17 cellular contexts compared by ENCODE assay signal in the genomic region with DNA sequence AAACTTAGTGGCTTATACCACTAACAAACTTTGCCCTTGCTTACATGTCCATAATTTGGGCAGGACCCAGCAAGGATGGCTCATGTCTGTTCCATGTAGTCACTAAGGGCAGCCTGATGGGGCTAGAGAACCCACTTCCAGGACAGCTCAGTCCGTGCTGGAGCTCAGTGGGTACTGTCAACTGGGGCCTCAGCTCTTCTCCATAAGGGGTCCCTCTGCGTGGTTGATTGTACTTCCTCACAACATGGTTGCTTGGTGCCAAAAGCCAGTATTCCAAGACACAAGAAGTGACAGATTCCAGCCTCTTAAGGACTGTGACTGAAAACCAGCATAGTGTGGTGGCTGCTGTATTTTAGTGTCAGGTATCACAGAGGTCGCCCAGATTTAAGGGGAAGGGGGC.
DNase-seq lines count a peak whose midpoint lies in the region; ATAC-seq and TF ChIP-seq lines count a peak whose summit lies in the region.
"Had no signal": no experiment of that assay in that cellular context is flagged by ENCODE, and none has a peak within 500 bp of the region (broad histone marks: within the 10 kb centered on the region; RNA-seq: fewer than 3 reads in every experiment).

No MANE protein-coding gene starts in this region.

- peak; percentile 4 for DNase-seq in activated effector memory CD4-positive, alpha-beta T cell treated with anti-CD3 and anti-CD28 coated beads, Interleukin-2, amount 50 U/mL, for 16 hours
- no peak for DNase-seq in activated effector memory CD4-positive, alpha-beta T cell treated with Interleukin-2 at 50 U/mL for 16 hours
- DNase-seq in esophagus muscularis mucosa (ENCODE audit: extremely low spot score) = peak; percentile 64
- peak; percentile 59 for DNase-seq in osteocyte (ENCODE audit: extremely low spot score, unreplicated experiment)
- no peak for DNase-seq in naive thymus-derived CD4-positive, alpha-beta T cell
- DNase-seq: AML-193; Caco-2; Calu3; CD4-positive, alpha-beta T cell; CD8-positive, alpha-beta T cell; DMS79 treated with DMSO at 0.1 percent for 48 hours; GF-D8 had no signal

- intact Hi-C loops in esophagus muscularis mucosa (cut with DNase I) = no loop called here
- intact Hi-C loops in naive thymus-derived CD4-positive, alpha-beta T cell (cut with micrococcal nuclease) = no loop called here

- no peak overlapping the region for H3K27ac Mint-ChIP-seq in osteocyte (ENCODE audit: unreplicated experiment)
- no peak overlapping the region for H3K27ac Mint-ChIP-seq in naive thymus-derived CD4-positive, alpha-beta T cell
- H3K27ac Mint-ChIP-seq: B cell; CD4-positive, alpha-beta T cell; CD8-positive, alpha-beta T cell had no signal

- H3K27ac ChIP-seq in esophagus muscularis mucosa (replicated peaks in 1 of 4) = no peak overlapping the region
- H3K27ac ChIP-seq in naive thymus-derived CD4-positive, alpha-beta T cell (ENCODE audit: low read depth, low read length) = no peak overlapping the region
- H3K27ac ChIP-seq: 22Rv1; A549; BLaER1 treated with 17β-estradiol and CSF1 and Interleukin-3, amounts not matched to agents 10 nM and 100 nM; C4-2B had no signal

- H3K9me3 ChIP-seq in esophagus muscularis mucosa = peaks cover 0 to 41% (median 6%) of the 10 kb centered on the region in 4 donors
- peaks cover 0 to 26% (median 0%) of the 10 kb centered on the region in 3 experiments for H3K9me3 ChIP-seq in naive thymus-derived CD4-positive, alpha-beta T cell (ENCODE audit: control insufficient read depth in 2 of 3, low read length in 3 of 3)

- no peak for TF ChIP-seq POLR2A in esophagus muscularis mucosa (IDR thresholded peaks at IDR 0.05; ENCODE audit: low read depth)

- no peaks in the 10 kb centered on the region for H3K4me1 ChIP-seq in esophagus muscularis mucosa
- H3K4me1 ChIP-seq in naive thymus-derived CD4-positive, alpha-beta T cell (ENCODE audit: control insufficient read depth in 2 of 2, insufficient read depth in 2 of 2, low read length in 2 of 2) = no peaks in the 10 kb centered on the region
- H3K4me1 ChIP-seq: A549, Caco-2 had no signal

- H3K36me3 Mint-ChIP-seq in osteocyte (ENCODE audit: unreplicated experiment) = no peaks in the 10 kb centered on the region
- peaks cover 0 to 2% (median 0%) of the 10 kb centered on the region in 5 donors for H3K36me3 Mint-ChIP-seq in naive thymus-derived CD4-positive, alpha-beta T cell
- H3K36me3 Mint-ChIP-seq: CD8-positive, alpha-beta T cell had no signal

- H3K4me1 Mint-ChIP-seq in osteocyte (ENCODE audit: unreplicated experiment) = no peaks in the 10 kb centered on the region
- H3K4me1 Mint-ChIP-seq in naive thymus-derived CD4-positive, alpha-beta T cell = peaks cover 0 to 3% (median 0%) of the 10 kb centered on the region in 7 donors
- H3K4me1 Mint-ChIP-seq: B cell had no signal

- WGBS in esophagus muscularis mucosa = 39% methylated on average over 3 of the region's 3 CpGs

- POLR2A ChIA-PET in naive thymus-derived CD4-positive, alpha-beta T cell (lab: Charles Lee) = no interaction called here

- TF ChIP-seq CTCF in esophagus muscularis mucosa (IDR thresholded peaks at IDR 0.05) (no peak), osteocyte (IDR thresholded peaks at IDR 0.05) (no peak)

- H3K27me3 ChIP-seq in esophagus muscularis mucosa = peaks cover 0 to 15% (median 0%) of the 10 kb centered on the region in 4 donors
- no peaks in the 10 kb centered on the region for H3K27me3 ChIP-seq in naive thymus-derived CD4-positive, alpha-beta T cell (ENCODE audit: control insufficient read depth in 2 of 2, insufficient read depth in 2 of 2, low read length in 2 of 2)
- H3K27me3 ChIP-seq: BLaER1 treated with 17β-estradiol and CSF1 and Interleukin-3, amounts not matched to agents 10 nM and 100 nM had no signal

- CTCF ChIA-PET in naive thymus-derived CD4-positive, alpha-beta T cell (lab: Charles Lee) = no interaction called here

- H3K27me3 Mint-ChIP-seq in osteocyte (ENCODE audit: unreplicated experiment) = no peaks in the 10 kb centered on the region
- peaks cover 0 to 11% (median 3%) of the 10 kb centered on the region in 5 donors for H3K27me3 Mint-ChIP-seq in naive thymus-derived CD4-positive, alpha-beta T cell

- no peak overlapping the region for H3K4me3 Mint-ChIP-seq in osteocyte (ENCODE audit: unreplicated experiment)
- no peak overlapping the region for H3K4me3 Mint-ChIP-seq in naive thymus-derived CD4-positive, alpha-beta T cell
- H3K4me3 Mint-ChIP-seq: B cell; CD4-positive, alpha-beta T cell; CD8-positive, alpha-beta T cell had no signal

- no peaks in the 10 kb centered on the region for H3K36me3 ChIP-seq in esophagus muscularis mucosa
- H3K36me3 ChIP-seq in naive thymus-derived CD4-positive, alpha-beta T cell (ENCODE audit: control insufficient read depth in 2 of 3, insufficient read depth in 3 of 3, low read length in 3 of 3) = no peaks in the 10 kb centered on the region
- H3K36me3 ChIP-seq: BLaER1 treated with 17β-estradiol and CSF1 and Interleukin-3, amounts not matched to agents 10 nM and 100 nM had no signal

- no peak for ATAC-seq in naive thymus-derived CD4-positive, alpha-beta T cell
- ATAC-seq: A549; CD8-positive, alpha-beta T cell had no signal

- peaks cover 44% of the 10 kb centered on the region for H3K9me3 Mint-ChIP-seq in osteocyte (ENCODE audit: unreplicated experiment)
- H3K9me3 Mint-ChIP-seq in naive thymus-derived CD4-positive, alpha-beta T cell = peaks cover 6 to 54% (median 14%) of the 10 kb centered on the region in 11 donors

- no peak for TF ChIP-seq EP300 in esophagus muscularis mucosa (IDR thresholded peaks at IDR 0.05)

- H3K4me3 ChIP-seq in esophagus muscularis mucosa = no peak overlapping the region
- H3K4me3 ChIP-seq in naive thymus-derived CD4-positive, alpha-beta T cell (ENCODE audit: low read length) = no peak overlapping the region
- H3K4me3 ChIP-seq: A549; BLaER1 treated with 17β-estradiol and CSF1 and Interleukin-3, amounts not matched to agents 10 nM and 100 nM had no signal

Comparison
In these comparisons a context has a peak if more than half of its experiments do, and no peak if none do; other contexts are left out.
1. DNase-seq: peak in activated effector memory CD4-positive, alpha-beta T cell treated with anti-CD3 and anti-CD28 coated beads, Interleukin-2, amount 50 U/mL, for 16 hours (single experiment), esophagus muscularis mucosa (single experiment) and osteocyte (single experiment); none in activated effector memory CD4-positive, alpha-beta T cell treated with Interleukin-2 at 50 U/mL for 16 hours (single experiment) and naive thymus-derived CD4-positive, alpha-beta T cell (0 of 9).